Comparison of ENCODE assay signal across 17 cellular contexts in the genomic region with DNA sequence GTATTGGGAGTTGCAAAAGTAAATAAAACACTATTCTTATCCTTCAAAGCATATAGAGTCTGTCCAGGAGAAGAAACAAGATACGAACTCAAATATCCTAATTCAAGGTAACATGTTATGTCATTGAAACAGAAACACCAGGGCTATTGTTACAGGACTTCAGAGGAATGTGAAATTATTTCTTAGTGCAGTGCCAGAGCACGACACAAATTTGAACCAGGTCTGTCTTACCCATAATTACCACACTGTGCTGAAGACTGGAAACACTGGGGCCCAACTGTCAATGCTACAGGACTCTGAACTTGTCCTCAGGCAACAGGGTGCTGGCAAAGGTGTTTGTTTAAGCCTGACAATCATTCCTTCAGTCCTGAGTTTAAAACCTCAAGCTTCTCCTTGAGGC.
DNase-seq lines count a peak whose midpoint lies in the region; ATAC-seq and TF ChIP-seq lines count a peak whose summit lies in the region.
"Had no signal": no experiment of that assay in that cellular context is flagged by ENCODE, and none has a peak within 500 bp of the region (broad histone marks: within the 10 kb centered on the region; RNA-seq: fewer than 3 reads in every experiment).

No MANE protein-coding gene starts in this region.

- H3K9ac ChIP-seq in mammary epithelial cell (ENCODE audit: insufficient read depth, low read length) = no peak overlapping the region
- H3K9ac ChIP-seq: BLaER1 had no signal

- H3K27me3 ChIP-seq in mammary epithelial cell (ENCODE audit: insufficient read depth, low read length) (no peaks in the 10 kb centered on the region), PC-9 (ENCODE audit: insufficient read depth, low read depth) (no peaks in the 10 kb centered on the region)
- H3K27me3 ChIP-seq: BLaER1 had no signal

- H3K9me3 ChIP-seq in mammary epithelial cell (replicated peaks; ENCODE audit: insufficient read depth, low read length) = no peaks in the 10 kb centered on the region
- no peaks in the 10 kb centered on the region for H3K9me3 ChIP-seq in PC-9 (ENCODE audit: insufficient read depth, low read depth)
- H3K9me3 ChIP-seq: BLaER1, HAP-1 had no signal

- no peaks in the 10 kb centered on the region for H3F3A ChIP-seq in PC-9 (ENCODE audit: insufficient read depth, low read depth)

- no peaks in the 10 kb centered on the region for H4K20me1 ChIP-seq in mammary epithelial cell (ENCODE audit: insufficient read depth, low read length)
- H4K20me1 ChIP-seq in PC-9 (ENCODE audit: insufficient read depth) = no peaks in the 10 kb centered on the region
- H4K20me1 ChIP-seq: BLaER1 had no signal

- no peak overlapping the region for H3K4me3 Mint-ChIP-seq in MCF 10A (ENCODE audit: unreplicated experiment)
- H3K4me3 Mint-ChIP-seq: CD8-positive, alpha-beta memory T cell; HFFc6 had no signal

- H3K79me2 ChIP-seq in mammary epithelial cell (ENCODE audit: insufficient read depth, low read length) (no peaks in the 10 kb centered on the region), PC-9 (ENCODE audit: low read depth) (no peaks in the 10 kb centered on the region)

- H3K27ac Mint-ChIP-seq in MCF 10A (ENCODE audit: low read depth, unreplicated experiment) = no peak overlapping the region
- H3K27ac Mint-ChIP-seq: CD8-positive, alpha-beta memory T cell; HFFc6 had no signal

- peak overlapping the region; percentile 35 for H2AFZ ChIP-seq in mammary epithelial cell (ENCODE audit: low read depth, low read length)
- no peak overlapping the region for H2AFZ ChIP-seq in PC-9

- intact Hi-C loops in mammary epithelial cell (cut with micrococcal nuclease) (no loop called here), MCF 10A (cut with micrococcal nuclease) (no loop called here), PC-9 (cut with micrococcal nuclease; ENCODE audit: unreplicated experiment) (loop anchor here (10.0 kb wide), 1 partner anchor 395 kb away; no protein-coding TSS in a partner anchor)

- no TSS peak for BruUV-seq in mammary epithelial cell (replicated peaks; lab: Mats Ljungman, UMichigan)
- no TSS peak for BruUV-seq in MCF 10A (replicated peaks; lab: Mats Ljungman, UMichigan)
- BruUV-seq in PC-9 (replicated peaks; lab: Mats Ljungman, UMichigan) = no TSS peak

- H3K4me3 ChIP-seq in mammary epithelial cell (replicated peaks in 1 of 3; ENCODE audit: insufficient read depth in 1 of 3, low read depth in 2 of 3, low read length in 3 of 3) (no peak overlapping the region), PC-9 (no peak overlapping the region)
- H3K4me3 ChIP-seq: BLaER1, GM12878, HAP-1 had no signal

- 41% methylated on average over 2 of the region's 2 CpGs for WGBS in mammary epithelial cell (ENCODE audit: low coverage, missing lambda C conversion rate)

- no peaks in the 10 kb centered on the region for H3K9me3 Mint-ChIP-seq in MCF 10A (ENCODE audit: unreplicated experiment)

- CTCF ChIA-PET in mammary epithelial cell (lab: Charles Lee; ENCODE audit: low non-redundant PET) (no interaction called here), MCF 10A (lab: Yijun Ruan, JAX) (interaction anchor here (0.6 kb wide), 1 partner anchor 391 kb away, joined by 3 read pairs; no protein-coding TSS in a partner anchor), PC-9 (lab: Charles Lee) (no interaction called here), HEK293T (lab: Yijun Ruan, JAX) (no interaction called here)

- no peaks in the 10 kb centered on the region for H3K27me3 Mint-ChIP-seq in MCF 10A (ENCODE audit: insufficient read depth, unreplicated experiment)
- H3K27me3 Mint-ChIP-seq: CD8-positive, alpha-beta memory T cell had no signal

- H3K4me2 ChIP-seq in mammary epithelial cell (ENCODE audit: insufficient read depth, low read depth, low read length) (no peak overlapping the region), PC-9 (no peak overlapping the region)
- H3K4me2 ChIP-seq: BLaER1 had no signal

- peaks cover under 1% of the 10 kb centered on the region for H3K4me1 Mint-ChIP-seq in MCF 10A (ENCODE audit: insufficient read depth, unreplicated experiment)
- H3K4me1 Mint-ChIP-seq: CD8-positive, alpha-beta memory T cell had no signal

- TF ChIP-seq CTCF in mammary epithelial cell (conservative IDR thresholded peaks at IDR 0.05 in 1 of 2, IDR thresholded peaks at IDR 0.05 in 1 of 2; ENCODE audit: extremely low read depth in 1 of 2, insufficient read depth in 1 of 2, low read depth in 1 of 2, low read length in 2 of 2) (no peak), MCF 10A (IDR thresholded peaks at IDR 0.05; ENCODE audit: unreplicated experiment) (no peak), PC-9 (conservative IDR thresholded peaks at IDR 0.05) (no peak)

- H3K27ac ChIP-seq in mammary epithelial cell (ENCODE audit: insufficient read depth, low read depth, low read length) (no peak overlapping the region), PC-9 (no peak overlapping the region)
- H3K27ac ChIP-seq: BLaER1, HL-60 had no signal

- ATAC-seq in GM18517 (IDR thresholded peaks at IDR 0.05; ENCODE audit: unreplicated experiment) = no peak
- ATAC-seq: GM12878 had no signal

- DNase-seq in mammary epithelial cell = peak; percentile 23
- DNase-seq in MCF 10A (ENCODE audit: unreplicated experiment) = no peak
- peak; percentile 14 for DNase-seq in M059J (ENCODE audit: low read depth)
- peak; percentile 91 for DNase-seq in islet precursor cell
- no peak for DNase-seq in PC-9
- DNase-seq in HEK293T (ENCODE audit: extremely low spot score) = no peak
- DNase-seq: 8988T; AML-193; CD8-positive, alpha-beta memory T cell; DMS 273 treated with DMSO at 0.1 percent for 48 hours; HFFc6; IMR-90 had no signal

- no peaks in the 10 kb centered on the region for H3K9me2 ChIP-seq in PC-9 (ENCODE audit: insufficient read depth)

- in situ Hi-C loops in mammary epithelial cell (cut with MboI; ENCODE audit: low sequenced_read_pairs in 2 of 2) = loop anchor here (10.0 to 25.0 kb wide), 3 partner anchors 95 to 318 kb away; no protein-coding TSS in a partner anchor

- no peaks in the 10 kb centered on the region for H3K36me3 Mint-ChIP-seq in MCF 10A (ENCODE audit: insufficient read depth, unreplicated experiment)
- H3K36me3 Mint-ChIP-seq: CD8-positive, alpha-beta memory T cell had no signal

- POLR2A ChIA-PET in MCF 10A (lab: Yijun Ruan, JAX) = no interaction called here
- POLR2A ChIA-PET in PC-9 (lab: Charles Lee; ENCODE audit: unreplicated experiment) = no interaction called here
- POLR2A ChIA-PET in HEK293T (lab: Yijun Ruan, JAX) = no interaction called here

- H3K36me3 ChIP-seq in mammary epithelial cell (ENCODE audit: insufficient read depth, low read length) (no peaks in the 10 kb centered on the region), PC-9 (ENCODE audit: low read depth) (no peaks in the 10 kb centered on the region)
- H3K36me3 ChIP-seq: BLaER1, HAP-1 had no signal

- H3K4me1 ChIP-seq in mammary epithelial cell (ENCODE audit: insufficient read depth, low read length) (no peaks in the 10 kb centered on the region), PC-9 (replicated peaks; ENCODE audit: insufficient read depth) (no peaks in the 10 kb centered on the region)
- H3K4me1 ChIP-seq: BLaER1, HAP-1 had no signal

- dilution Hi-C loops in mammary epithelial cell (cut with HindIII; ENCODE audit: low sequenced_read_pairs) = no loop called here

TF ChIP-seq in HEK293T, 16 proteins besides CTCF, POLR2A, EP300 and RAD21:
- TF ChIP-seq ELF4 (IDR thresholded peaks at IDR 0.05) (no peak), ARNT (IDR thresholded peaks at IDR 0.05) (no peak), FOXK2 (IDR thresholded peaks at IDR 0.05) (no peak), SP1 (IDR thresholded peaks at IDR 0.05) (no peak), FOXA1 (IDR thresholded peaks at IDR 0.05) (no peak), TARDBP (IDR thresholded peaks at IDR 0.05) (no peak), LEF1 (IDR thresholded peaks at IDR 0.05; ENCODE audit: borderline replicate concordance) (no peak), BHLHE40 (IDR thresholded peaks at IDR 0.05; ENCODE audit: borderline replicate concordance) (no peak)
- TF ChIP-seq, protein P1, sequence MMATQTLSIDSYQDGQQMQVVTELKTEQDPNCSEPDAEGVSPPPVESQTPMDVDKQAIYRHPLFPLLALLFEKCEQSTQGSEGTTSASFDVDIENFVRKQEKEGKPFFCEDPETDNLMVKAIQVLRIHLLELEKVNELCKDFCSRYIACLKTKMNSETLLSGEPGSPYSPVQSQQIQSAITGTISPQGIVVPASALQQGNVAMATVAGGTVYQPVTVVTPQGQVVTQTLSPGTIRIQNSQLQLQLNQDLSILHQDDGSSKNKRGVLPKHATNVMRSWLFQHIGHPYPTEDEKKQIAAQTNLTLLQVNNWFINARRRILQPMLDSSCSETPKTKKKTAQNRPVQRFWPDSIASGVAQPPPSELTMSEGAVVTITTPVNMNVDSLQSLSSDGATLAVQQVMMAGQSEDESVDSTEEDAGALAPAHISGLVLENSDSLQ (IDR thresholded peaks at IDR 0.05) = no peak

Comparison
In these comparisons a context has a peak if more than half of its experiments do, and no peak if none do; other contexts are left out.
1. DNase-seq: peak in mammary epithelial cell (single experiment), M059J (single experiment) and islet precursor cell (single experiment); none in MCF 10A (single experiment), PC-9 (0 of 2) and HEK293T (single experiment).